15 cellular contexts compared by ENCODE assay signal in the genomic region with DNA sequence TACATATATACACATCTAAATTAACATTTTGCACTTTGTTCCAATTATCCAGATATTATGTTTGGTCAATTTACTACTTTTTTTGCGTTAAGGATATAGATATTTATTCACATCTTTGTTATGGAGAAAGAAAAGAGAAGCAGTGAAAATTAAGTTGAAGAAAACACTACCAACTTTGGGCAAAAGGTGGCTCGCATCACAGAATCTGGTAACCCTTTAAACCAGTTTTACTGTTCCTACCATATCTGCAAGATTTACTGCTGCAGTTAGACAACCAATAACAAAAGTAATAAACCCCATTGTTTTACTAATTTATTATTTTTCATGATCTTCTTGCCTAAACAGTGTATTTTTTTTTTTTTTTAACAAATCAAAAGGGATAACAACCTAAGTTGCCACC.
"Had no signal": no experiment of that assay in that cellular context is flagged by ENCODE, and none has a peak within 500 bp of the region (broad histone marks: within the 10 kb centered on the region; RNA-seq: fewer than 3 reads in every experiment).

No MANE protein-coding gene starts in this region.

- H3K4me3 Mint-ChIP-seq: activated T-cell treated with anti-CD3 and anti-CD28 coated beads, Interleukin-2, amount 50 U/mL, for 24 hours; T-helper 1 cell treated with Interleukin-12 subunit alpha and Interleukin-12 subunit beta and Interleukin-4 antibody, amounts not matched to agents 30 μg/mL and 1 μg/mL, for 36 hours had no signal

- H3K4me3 ChIP-seq: colonic mucosa, gastrocnemius medialis, suprapubic skin, upper lobe of left lung had no signal

- H3K27me3 ChIP-seq: colonic mucosa, gastrocnemius medialis, suprapubic skin, upper lobe of left lung had no signal

- H3K27me3 Mint-ChIP-seq: activated T-cell treated with anti-CD3 and anti-CD28 coated beads, Interleukin-2, amount 50 U/mL, for 24 hours had no signal

- H3K27ac ChIP-seq: colonic mucosa, gastrocnemius medialis, suprapubic skin, upper lobe of left lung had no signal

- ATAC-seq: gastrocnemius medialis; right cardiac atrium; SK-N-SH treated with all-trans-retinoic acid at 6 μM for 48 hours; stimulated activated naive CD8-positive, alpha-beta T cell treated with anti-CD3 and anti-CD28 coated beads, Interleukin-15, Interleukin-2, amounts not matched to agents 100 U/mL and 50 U/mL, for 24 hours had no signal

- H3K9me3 ChIP-seq: colonic mucosa, gastrocnemius medialis, suprapubic skin, upper lobe of left lung had no signal

- FAIRE-seq: bronchial epithelial cell, endothelial cell of umbilical vein had no signal

- H3K27ac Mint-ChIP-seq: activated T-cell treated with anti-CD3 and anti-CD28 coated beads, Interleukin-2, amount 50 U/mL, for 24 hours; T-helper 1 cell treated with Interleukin-12 subunit alpha and Interleukin-12 subunit beta and Interleukin-4 antibody, amounts not matched to agents 30 μg/mL and 1 μg/mL, for 36 hours had no signal

- DNase-seq: activated CD4-positive, alpha-beta T cell treated with anti-CD3 and anti-CD28 coated beads, Interleukin-2, amount 50 U/mL, for 1 hour; activated CD4-positive, CD25-positive, alpha-beta regulatory T cell; activated gamma-delta T cell treated with Interleukin-2 at 50 U/mL for 16 hours; activated T-cell treated with anti-CD3 and anti-CD28 coated beads, Interleukin-2, amount 50 U/mL, for 24 hours; aorta; colonic mucosa; gastrocnemius medialis; right cardiac atrium; stimulated activated naive CD8-positive, alpha-beta T cell treated with anti-CD3 and anti-CD28 coated beads, Interleukin-15, Interleukin-2, amounts not matched to agents 100 U/mL and 50 U/mL, for 24 hours; upper lobe of left lung had no signal

- H3K4me1 ChIP-seq: colonic mucosa had no signal

- H3K36me3 ChIP-seq: colonic mucosa, gastrocnemius medialis had no signal

- H3K9me3 Mint-ChIP-seq: T-helper 1 cell treated with Interleukin-12 subunit alpha and Interleukin-12 subunit beta and Interleukin-4 antibody, amounts not matched to agents 30 μg/mL and 1 μg/mL, for 36 hours had no signal
